11 cellular contexts compared by ENCODE assay signal in genomic region chr17:78151514-78152008, GRCh38. TPM values are rescaled to one million over a fixed set of nuclear protein-coding genes. Genes with fewer than 3 reads are reported as not detected.
DNase-seq lines count a peak whose midpoint lies in the region; ATAC-seq and TF ChIP-seq lines count a peak whose summit lies in the region.
"Had no signal": no experiment of that assay in that cellular context is flagged by ENCODE, and none has a peak within 500 bp of the region (broad histone marks: within the 10 kb centered on the region; RNA-seq: fewer than 3 reads in every experiment).

No MANE protein-coding gene starts in this region.

- H3K4me1 ChIP-seq in right lobe of liver = peaks cover 0 to 9% (median 0%) of the 10 kb centered on the region in 4 donors

- TF ChIP-seq CTCF in right lobe of liver (IDR thresholded peaks at IDR 0.05) = no peak

- H3K4me3 ChIP-seq in right lobe of liver = no peak overlapping the region
- H3K4me3 ChIP-seq: Peyer's patch had no signal

- H3K9me3 ChIP-seq in right lobe of liver = no peaks in the 10 kb centered on the region
- H3K9me3 ChIP-seq: Peyer's patch had no signal

- peak; percentile 79 for DNase-seq in AG20443 (ENCODE audit: low spot score)
- peak; percentile 94 for DNase-seq in SW480 (ENCODE audit: low spot score)
- DNase-seq in right lobe of liver = no peak
- DNase-seq in DMS153 (lab: John Stamatoyannopoulos, UW) = no peak
- DNase-seq: activated CD4-positive, alpha-beta T cell treated with anti-CD3 and anti-CD28 coated beads, Interleukin-2, amount 10 ng/mL, durations not matched to agents 24 days and 14 days; effector CD4-positive, alpha-beta T cell; NCI-H2029 had no signal

- no peak overlapping the region for H3K27ac ChIP-seq in right lobe of liver

- WGBS in right lobe of liver (ENCODE audit: insufficient coverage, low coverage, low lambda C conversion rate, missing lambda C conversion rate) = 51% methylated on average over 5 of the region's 7 CpGs

- no peaks in the 10 kb centered on the region for H3K27me3 ChIP-seq in right lobe of liver
- H3K27me3 ChIP-seq: Peyer's patch had no signal

- no peaks in the 10 kb centered on the region for H3K36me3 ChIP-seq in right lobe of liver
- H3K36me3 ChIP-seq: Peyer's patch had no signal

- intact Hi-C loops in right lobe of liver (cut with DNase I) = no loop called here

- no peak for TF ChIP-seq POLR2A in right lobe of liver (IDR thresholded peaks at IDR 0.05)

- peak; percentile 48 to 73 (median 68) for ATAC-seq in right lobe of liver
- ATAC-seq in HG02973 (IDR thresholded peaks at IDR 0.05; ENCODE audit: unreplicated experiment) = no peak
- no peak for ATAC-seq in GM18867 (IDR thresholded peaks at IDR 0.05; ENCODE audit: unreplicated experiment)

RNA-seq across cellular contexts. Expression of gene C17orf99, which starts 5.4 kb away (rescaled TPM):
- total RNA-seq in right lobe of liver = not detected
- total RNA-seq: activated CD4-positive, alpha-beta T cell treated with anti-CD3 and anti-CD28 coated beads, Interleukin-2, amount 10 ng/mL, durations not matched to agents 24 days and 14 days; posterior vena cava had no signal

RNA-seq across cellular contexts. Expression of gene SYNGR2, which starts 16.8 kb away (rescaled TPM):
- total RNA-seq in right lobe of liver = 10 to 100 TPM; 43.3 to 55.8 (median 50.4) TPM

RNA-seq across cellular contexts. Expression of gene TMC8, which starts 21.0 kb away (rescaled TPM):
- 1 to 10 TPM; 2.4 to 7.2 (median 4.8) TPM for total RNA-seq in right lobe of liver

RNA-seq across cellular contexts. Expression of gene TMC6, which starts 23.0 kb away (rescaled TPM):
- total RNA-seq in right lobe of liver = 10 to 100 TPM; 10.9 to 24.7 (median 15.7) TPM

RNA-seq across cellular contexts. Expression of gene TK1, which starts 35.3 kb away (rescaled TPM):
- total RNA-seq in right lobe of liver = 1 to 10 TPM; 2.1 to 8.3 (median 4.7) TPM

Comparison
In these comparisons a context has a peak if more than half of its experiments do, and no peak if none do; other contexts are left out.
1. DNase-seq: peak in AG20443 (single experiment) and SW480 (single experiment); none in right lobe of liver (0 of 3) and DMS153 (single experiment).
2. ATAC-seq: peak in right lobe of liver (4 of 4); none in HG02973 (single experiment) and GM18867 (single experiment).